ENCODE assay signal across 33 cellular contexts in the genomic region with DNA sequence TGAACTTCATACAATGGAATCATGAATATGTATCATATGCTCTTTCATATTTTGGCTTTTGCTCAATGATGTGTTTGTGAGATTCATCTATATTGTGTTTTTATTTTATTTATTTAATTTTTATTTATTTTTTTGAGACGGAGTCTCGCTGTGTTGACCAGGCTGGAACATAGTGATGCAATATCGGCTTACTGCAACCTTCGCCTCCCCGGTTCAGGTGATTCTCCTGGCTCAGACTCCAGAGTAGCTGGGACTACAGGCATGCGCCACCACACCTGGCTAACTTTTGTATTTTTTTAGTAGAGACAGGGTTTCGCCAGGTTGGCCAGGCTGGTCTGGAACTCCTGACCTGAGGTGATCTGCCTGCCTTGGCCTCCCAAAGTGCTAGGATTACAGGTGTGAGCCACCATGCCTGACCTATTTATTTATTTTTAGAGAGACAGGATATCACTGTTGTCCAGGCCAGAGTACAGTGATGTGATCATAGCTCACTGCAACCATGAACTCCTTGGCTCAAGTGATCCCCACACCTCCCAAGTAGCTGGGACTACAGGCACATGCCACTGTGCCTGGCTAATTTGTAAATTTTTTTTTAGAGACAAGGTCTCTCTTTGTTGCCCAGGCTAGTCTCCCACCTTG.
"Had no signal": no experiment of that assay in that cellular context is flagged by ENCODE, and none has a peak within 500 bp of the region (broad histone marks: within the 10 kb centered on the region; RNA-seq: fewer than 3 reads in every experiment).

No MANE protein-coding gene starts in this region.

- H3K36me3 ChIP-seq: adrenal gland, esophagus muscularis mucosa, gastrocnemius medialis had no signal

- H3K27ac ChIP-seq: adrenal gland, body of pancreas, esophagus muscularis mucosa, foreskin keratinocyte, gastrocnemius medialis, heart right ventricle, WERI-Rb-1 had no signal

- H3K27me3 ChIP-seq: adrenal gland, body of pancreas, esophagus muscularis mucosa, foreskin keratinocyte, gastrocnemius medialis, heart right ventricle had no signal

- H3K4me1 ChIP-seq: adrenal gland, body of pancreas, esophagus muscularis mucosa, foreskin keratinocyte, gastrocnemius medialis, heart right ventricle had no signal

- H3K4me3 Mint-ChIP-seq: activated CD4-positive, alpha-beta memory T cell treated with anti-CD3 and anti-CD28 coated beads for 36 hours; activated CD4-positive, alpha-beta T cell treated with anti-CD3 and anti-CD28 coated beads for 36 hours; activated CD4-positive, alpha-beta T cell treated with anti-CD3 and anti-CD28 coated beads, Interleukin-2, amount 10 ng/mL, durations not matched to agents 24 days and 14 days; activated naive CD4-positive, alpha-beta T cell treated with anti-CD3 and anti-CD28 coated beads, Interleukin-2, amount 50 U/mL, for 24 hours; activated naive CD8-positive, alpha-beta T cell treated with anti-CD3 and anti-CD28 coated beads for 36 hours; activated naive CD8-positive, alpha-beta T cell treated with anti-CD3 and anti-CD28 coated beads, Interleukin-2, amount 50 U/mL, for 24 hours; activated T-cell treated with anti-CD3 and anti-CD28 coated beads, Interleukin-2, amount 50 U/mL, for 4 hours; activated T-helper 17 cell treated with anti-CD3 and anti-CD28 coated beads, Interleukin-2, amount 50 U/mL, for 72 hours; effector memory CD8-positive, alpha-beta T cell; T-helper 17 cell; T-helper 2 cell treated with Interferon-gamma antibody and Interleukin-4, amounts not matched to agents 5 μg/mL and 100 μg/mL, for 36 hours had no signal

- DNase-seq: activated CD4-positive, alpha-beta memory T cell treated with anti-CD3 and anti-CD28 coated beads for 36 hours; activated CD4-positive, alpha-beta T cell treated with anti-CD3 and anti-CD28 coated beads for 36 hours; activated CD4-positive, alpha-beta T cell treated with anti-CD3 and anti-CD28 coated beads, Interleukin-2, amount 10 ng/mL, durations not matched to agents 24 days and 14 days; activated CD4-positive, CD25-positive, alpha-beta regulatory T cell; activated CD4-positive, CD25-positive, alpha-beta regulatory T cell treated with anti-CD3 and anti-CD28 coated beads, Interleukin-2, amount 50 U/mL, for 72 hours; activated CD8-positive, alpha-beta memory T cell treated with anti-CD3 and anti-CD28 coated beads for 24 hours; activated effector memory CD4-positive, alpha-beta T cell treated with Interleukin-2 at 50 U/mL for 16 hours; activated gamma-delta T cell treated with Interleukin-2 at 50 U/mL for 16 hours; activated naive CD4-positive, alpha-beta T cell treated with Interleukin-2 at 50 U/mL for 16 hours; activated naive CD8-positive, alpha-beta T cell treated with anti-CD3 and anti-CD28 coated beads for 36 hours; activated naive CD8-positive, alpha-beta T cell treated with anti-CD3 and anti-CD28 coated beads, Interleukin-2, amount 50 U/mL, for 24 hours; activated T-cell treated with anti-CD3 and anti-CD28 coated beads, Interleukin-2, amount 50 U/mL, for 4 hours; adrenal gland; amygdala; aorta; body of pancreas; caudate nucleus; cortex of kidney; dermis blood vessel endothelial cell; effector CD4-positive, alpha-beta T cell; effector memory CD8-positive, alpha-beta T cell; erythroblast; foreskin keratinocyte; gastrocnemius medialis; heart right ventricle; T-helper 1 cell; T-helper 17 cell; T1000; WERI-Rb-1 had no signal

- H3K27me3 Mint-ChIP-seq: activated CD4-positive, alpha-beta memory T cell treated with anti-CD3 and anti-CD28 coated beads for 36 hours; activated CD4-positive, alpha-beta T cell treated with anti-CD3 and anti-CD28 coated beads for 36 hours; activated CD4-positive, alpha-beta T cell treated with anti-CD3 and anti-CD28 coated beads, Interleukin-2, amount 10 ng/mL, durations not matched to agents 24 days and 14 days; activated naive CD4-positive, alpha-beta T cell treated with anti-CD3 and anti-CD28 coated beads, Interleukin-2, amount 50 U/mL, for 24 hours; activated naive CD8-positive, alpha-beta T cell treated with anti-CD3 and anti-CD28 coated beads for 36 hours; activated naive CD8-positive, alpha-beta T cell treated with anti-CD3 and anti-CD28 coated beads, Interleukin-2, amount 50 U/mL, for 24 hours; activated T-helper 17 cell treated with anti-CD3 and anti-CD28 coated beads, Interleukin-2, amount 50 U/mL, for 72 hours; effector memory CD8-positive, alpha-beta T cell; T-helper 17 cell had no signal

- H3K27ac Mint-ChIP-seq: activated CD4-positive, alpha-beta memory T cell treated with anti-CD3 and anti-CD28 coated beads for 36 hours; activated CD4-positive, alpha-beta T cell treated with anti-CD3 and anti-CD28 coated beads for 36 hours; activated naive CD4-positive, alpha-beta T cell treated with anti-CD3 and anti-CD28 coated beads, Interleukin-2, amount 50 U/mL, for 24 hours; activated naive CD8-positive, alpha-beta T cell treated with anti-CD3 and anti-CD28 coated beads, Interleukin-2, amount 50 U/mL, for 24 hours; activated T-helper 17 cell treated with anti-CD3 and anti-CD28 coated beads, Interleukin-2, amount 50 U/mL, for 72 hours; effector memory CD8-positive, alpha-beta T cell; T-helper 17 cell; T-helper 2 cell treated with Interferon-gamma antibody and Interleukin-4, amounts not matched to agents 5 μg/mL and 100 μg/mL, for 36 hours had no signal

- H3K9me3 Mint-ChIP-seq: activated CD4-positive, alpha-beta memory T cell treated with anti-CD3 and anti-CD28 coated beads for 36 hours; activated CD4-positive, alpha-beta T cell treated with anti-CD3 and anti-CD28 coated beads, Interleukin-2, amount 10 ng/mL, durations not matched to agents 24 days and 14 days; activated naive CD4-positive, alpha-beta T cell treated with anti-CD3 and anti-CD28 coated beads, Interleukin-2, amount 50 U/mL, for 24 hours; activated naive CD8-positive, alpha-beta T cell treated with anti-CD3 and anti-CD28 coated beads for 36 hours; activated naive CD8-positive, alpha-beta T cell treated with anti-CD3 and anti-CD28 coated beads, Interleukin-2, amount 50 U/mL, for 24 hours; activated T-cell treated with anti-CD3 and anti-CD28 coated beads, Interleukin-2, amount 50 U/mL, for 4 hours; activated T-helper 17 cell treated with anti-CD3 and anti-CD28 coated beads, Interleukin-2, amount 50 U/mL, for 72 hours; effector memory CD8-positive, alpha-beta T cell; T-helper 2 cell treated with Interferon-gamma antibody and Interleukin-4, amounts not matched to agents 5 μg/mL and 100 μg/mL, for 36 hours had no signal

- ATAC-seq: activated CD4-positive, alpha-beta T cell treated with anti-CD3 and anti-CD28 coated beads for 36 hours; activated naive CD8-positive, alpha-beta T cell treated with anti-CD3 and anti-CD28 coated beads, Interleukin-2, amount 50 U/mL, for 24 hours; activated T-cell treated with anti-CD3 and anti-CD28 coated beads, Interleukin-2, amount 50 U/mL, for 4 hours; activated T-helper 17 cell treated with anti-CD3 and anti-CD28 coated beads, Interleukin-2, amount 50 U/mL, for 72 hours; body of pancreas; effector memory CD8-positive, alpha-beta T cell; foreskin keratinocyte; gastrocnemius medialis; heart right ventricle; T-helper 17 cell had no signal

- H3K9me3 ChIP-seq: adrenal gland, body of pancreas, esophagus muscularis mucosa, gastrocnemius medialis, heart right ventricle had no signal

- H3K4me3 ChIP-seq: adrenal gland, body of pancreas, esophagus muscularis mucosa, gastrocnemius medialis, heart right ventricle had no signal
